ENCODE assay signal across 8 cellular contexts in the genomic region with DNA sequence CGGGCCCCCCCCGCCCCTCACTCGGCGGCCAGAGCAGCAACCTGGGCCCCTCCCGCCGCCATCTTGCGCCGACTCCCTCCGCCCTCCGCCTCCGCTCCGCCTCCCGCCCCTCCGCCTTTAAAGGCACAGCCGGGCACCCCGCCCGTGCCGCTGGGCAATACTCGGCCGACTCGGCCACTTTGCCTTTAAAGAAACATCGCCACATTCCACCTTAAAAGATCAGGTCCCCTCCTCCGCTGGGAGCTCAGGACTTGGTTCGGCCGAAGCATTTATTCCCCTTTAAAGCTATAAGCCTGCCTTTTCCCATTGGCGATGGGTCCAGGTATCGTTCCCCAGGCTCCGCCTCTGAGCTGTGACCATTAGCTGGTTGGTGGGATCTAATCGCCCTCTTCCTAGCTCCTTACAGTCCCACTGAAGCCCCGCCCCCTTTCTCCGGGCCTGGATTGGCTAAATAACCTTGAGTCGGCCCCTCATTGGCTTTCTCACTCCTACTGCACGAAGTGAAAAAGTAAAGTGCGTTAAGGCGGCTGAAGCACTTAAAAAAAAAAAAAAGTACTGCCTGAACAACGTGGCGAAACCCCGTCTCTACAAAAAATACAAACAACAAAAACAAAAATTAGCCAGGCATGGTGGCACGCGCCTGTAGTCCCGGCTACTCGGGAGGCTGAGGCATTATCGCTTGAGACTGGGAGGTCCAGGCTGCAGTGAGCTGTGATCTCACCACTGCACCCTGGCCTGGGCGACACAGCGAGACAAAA. TPM values are rescaled to one million over a fixed set of nuclear protein-coding genes. Genes with fewer than 3 reads are reported as not detected.
DNase-seq lines count a peak whose midpoint lies in the region; ATAC-seq and TF ChIP-seq lines count a peak whose summit lies in the region.

A gene with protein sequence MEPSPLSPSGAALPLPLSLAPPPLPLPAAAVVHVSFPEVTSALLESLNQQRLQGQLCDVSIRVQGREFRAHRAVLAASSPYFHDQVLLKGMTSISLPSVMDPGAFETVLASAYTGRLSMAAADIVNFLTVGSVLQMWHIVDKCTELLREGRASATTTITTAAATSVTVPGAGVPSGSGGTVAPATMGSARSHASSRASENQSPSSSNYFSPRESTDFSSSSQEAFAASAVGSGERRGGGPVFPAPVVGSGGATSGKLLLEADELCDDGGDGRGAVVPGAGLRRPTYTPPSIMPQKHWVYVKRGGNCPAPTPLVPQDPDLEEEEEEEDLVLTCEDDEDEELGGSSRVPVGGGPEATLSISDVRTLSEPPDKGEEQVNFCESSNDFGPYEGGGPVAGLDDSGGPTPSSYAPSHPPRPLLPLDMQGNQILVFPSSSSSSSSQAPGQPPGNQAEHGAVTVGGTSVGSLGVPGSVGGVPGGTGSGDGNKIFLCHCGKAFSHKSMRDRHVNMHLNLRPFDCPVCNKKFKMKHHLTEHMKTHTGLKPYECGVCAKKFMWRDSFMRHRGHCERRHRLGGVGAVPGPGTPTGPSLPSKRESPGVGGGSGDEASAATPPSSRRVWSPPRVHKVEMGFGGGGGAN (minus strand): TSS at position 77 of the 758 bp plus-strand sequence. CDS start 828 bp downstream, outside the sequence.

- peak within 1 kb of the TSS; percentile 94 for H3K4me3 Mint-ChIP-seq in activated CD4-positive, alpha-beta memory T cell treated with anti-CD3 and anti-CD28 coated beads for 36 hours

- H3K9ac ChIP-seq in BLaER1 treated with 17β-estradiol and CSF1 and Interleukin-3, amounts not matched to agents 10 nM and 100 nM, result peak within 1 kb of the TSS; percentile 64 to 94 (median 90)
- H3K9ac ChIP-seq in duodenal mucosa (ENCODE audit: low read depth in 1 of 2, low read length in 2 of 2), result peak within 1 kb of the TSS; percentile 12 to 76

- peak within 1 kb of the TSS in 10 of 11 experiments; percentile 38 to 71 (median 67); a peak in 20 of 22 replicates for H3K27ac ChIP-seq in BLaER1 treated with 17β-estradiol and CSF1 and Interleukin-3, amounts not matched to agents 10 nM and 100 nM
- H3K27ac ChIP-seq in duodenal mucosa (ENCODE audit: low read depth, low read length), result peak within 1 kb of the TSS; percentile 62

- intact Hi-C loops in activated CD4-positive, alpha-beta memory T cell treated with anti-CD3 and anti-CD28 coated beads for 36 hours (cut with micrococcal nuclease), result loop anchor here (1.0 to 10.0 kb wide), 2 partner anchors 46 to 257 kb away; a partner anchor contains a TSS
- intact Hi-C loops in lower leg skin (cut with DNase I; ENCODE audit: low total_unique reads), result no loop called here

- POLR2A ChIA-PET in activated CD4-positive, alpha-beta memory T cell treated with anti-CD3 and anti-CD28 coated beads for 36 hours (lab: Charles Lee), result interaction anchor here (0.6 to 3.0 kb wide), 10 partner anchors 19 to 347 kb away, joined by 3 to 14 read pairs (median 4); a partner anchor contains a TSS

- H3K4me1 ChIP-seq in BLaER1 treated with 17β-estradiol and CSF1 and Interleukin-3, amounts not matched to agents 10 nM and 100 nM, result peaks cover 67 to 72% (median 70%) of the 10 kb centered on the region in 10 experiments
- peaks cover 50 to 70% of the 10 kb centered on the region in 2 donors for H3K4me1 ChIP-seq in duodenal mucosa (ENCODE audit: control insufficient read depth in 1 of 2, insufficient read depth in 2 of 2, low read length in 2 of 2)

- CTCF ChIA-PET in activated CD4-positive, alpha-beta memory T cell treated with anti-CD3 and anti-CD28 coated beads for 36 hours (lab: Charles Lee), result interaction anchor here (0.7 to 2.3 kb wide), 7 partner anchors 18 to 137 kb away, joined by 3 to 15 read pairs (median 4); a partner anchor contains a TSS

- no peaks in the 10 kb centered on the region for H3K9me3 ChIP-seq in BLaER1 treated with 17β-estradiol and CSF1 and Interleukin-3, amounts not matched to agents 10 nM and 100 nM (replicated peaks in 1 of 11)
- no peaks in the 10 kb centered on the region for H3K9me3 ChIP-seq in duodenal mucosa (ENCODE audit: control insufficient read depth in 1 of 2, low read length in 2 of 2)

- H3K27me3 Mint-ChIP-seq in activated CD4-positive, alpha-beta memory T cell treated with anti-CD3 and anti-CD28 coated beads for 36 hours, result no peaks in the 10 kb centered on the region

- no peaks in the 10 kb centered on the region for H3K9me3 Mint-ChIP-seq in activated CD4-positive, alpha-beta memory T cell treated with anti-CD3 and anti-CD28 coated beads for 36 hours

- H4K20me1 ChIP-seq in BLaER1 treated with 17β-estradiol and CSF1 and Interleukin-3, amounts not matched to agents 10 nM and 100 nM, result peaks cover 8 to 54% (median 38%) of the 10 kb centered on the region in 11 experiments; a peak in 20 of 22 replicates

- WGBS in lower leg skin, 2 donors, result 1% methylated on average over 40 to 41 of the region's 45 CpGs

- peaks cover 52% of the 10 kb centered on the region for H3K36me3 Mint-ChIP-seq in activated CD4-positive, alpha-beta memory T cell treated with anti-CD3 and anti-CD28 coated beads for 36 hours

- ATAC-seq in GM19395 (IDR thresholded peaks at IDR 0.05; ENCODE audit: unreplicated experiment) (peak; percentile 52), HG03575 (IDR thresholded peaks at IDR 0.05; ENCODE audit: extremely low read depth, insufficient number of reproducible peaks, low FRiP score, unreplicated experiment) (peak; percentile 32)

- H3K4me2 ChIP-seq in BLaER1 treated with 17β-estradiol and CSF1 and Interleukin-3, amounts not matched to agents 10 nM and 100 nM, result peak within 1 kb of the TSS; percentile 93 to 100 (median 99)

- peak within 1 kb of the TSS; percentile 55 to 86 (median 66) for H3K4me3 ChIP-seq in BLaER1 treated with 17β-estradiol and CSF1 and Interleukin-3, amounts not matched to agents 10 nM and 100 nM
- H3K4me3 ChIP-seq in duodenal mucosa (ENCODE audit: low read depth in 1 of 2, low read length in 2 of 2) (peak within 1 kb of the TSS; percentile 70 to 83), lower leg skin (ENCODE audit: low read depth, poor library complexity, severe bottlenecking) (no peak within 1 kb of the TSS)

- no peak for TF ChIP-seq POLR2A in lower leg skin (IDR thresholded peaks at IDR 0.05)

- peak within 1 kb of the TSS; percentile 95 for H3K27ac Mint-ChIP-seq in activated CD4-positive, alpha-beta memory T cell treated with anti-CD3 and anti-CD28 coated beads for 36 hours

- H3K36me3 ChIP-seq in BLaER1 treated with 17β-estradiol and CSF1 and Interleukin-3, amounts not matched to agents 10 nM and 100 nM, result peaks cover 30 to 44% (median 34%) of the 10 kb centered on the region in 11 experiments
- peaks cover 26 to 37% of the 10 kb centered on the region in 2 donors for H3K36me3 ChIP-seq in duodenal mucosa (ENCODE audit: control insufficient read depth in 1 of 2, insufficient read depth in 2 of 2, low read length in 2 of 2)

- peak; percentile 97 for DNase-seq in NCI-H82 treated with DMSO at 0.1 percent for 48 hours (lab: John Stamatoyannopoulos, UW; ENCODE audit: unreplicated experiment)
- peak; percentile 97 for DNase-seq in activated CD4-positive, alpha-beta memory T cell treated with anti-CD3 and anti-CD28 coated beads for 36 hours
- DNase-seq in lower leg skin (ENCODE audit: low spot score in 2 of 2), result peak; percentile 99 to 100
- DNase-seq in stimulated activated CD4-positive, alpha-beta T cell treated with anti-CD3 and anti-CD28 coated beads, Interleukin-4, amount 100 ng/mL, for 48 hours (ENCODE audit: low read depth in 2 of 2), result peak; percentile 95 to 97

- peaks cover 71% of the 10 kb centered on the region for H3K4me1 Mint-ChIP-seq in activated CD4-positive, alpha-beta memory T cell treated with anti-CD3 and anti-CD28 coated beads for 36 hours (ENCODE audit: low read depth)

- no peak for TF ChIP-seq CTCF in lower leg skin (IDR thresholded peaks at IDR 0.05)

- no peaks in the 10 kb centered on the region for H3K27me3 ChIP-seq in BLaER1 treated with 17β-estradiol and CSF1 and Interleukin-3, amounts not matched to agents 10 nM and 100 nM
- no peaks in the 10 kb centered on the region for H3K27me3 ChIP-seq in duodenal mucosa (ENCODE audit: control insufficient read depth in 1 of 2, insufficient read depth in 2 of 2, low read length in 2 of 2)

RNA-seq across cellular contexts. Expression of the gene that starts here (rescaled TPM):
- total RNA-seq in activated CD4-positive, alpha-beta memory T cell treated with anti-CD3 and anti-CD28 coated beads for 36 hours, result 10 to 100 TPM; 11.0 to 12.1 TPM
- 10 to 100 TPM; 25.0 to 53.7 (median 35.8) TPM for total RNA-seq in lower leg skin
